In genomic region chr20:57473246-57474042, GRCh38 we compare ENCODE assay signal across 8 cellular contexts. TPM values are rescaled to one million over a fixed set of nuclear protein-coding genes. Genes with fewer than 3 reads are reported as not detected.
A peak's percentile ranks its signal among the peaks of the same experiment; 100 is the strongest.
DNase-seq lines count a peak whose midpoint lies in the region; ATAC-seq and TF ChIP-seq lines count a peak whose summit lies in the region.

No MANE protein-coding gene starts in this region.

- ATAC-seq in GM19395 (IDR thresholded peaks at IDR 0.05; ENCODE audit: unreplicated experiment), result peak; percentile 49
- peak; percentile 41 for ATAC-seq in HG03558 (IDR thresholded peaks at IDR 0.05; ENCODE audit: extremely low read depth, unreplicated experiment)
- ATAC-seq in activated CD8-positive, alpha-beta T cell treated with anti-CD3 and anti-CD28 coated beads for 36 hours, result peak; percentile 93
- peak; percentile 81 to 82 for ATAC-seq in lower lobe of right lung
- ATAC-seq in SK-N-SH treated with all-trans-retinoic acid at 6 μM for 48 hours, result no peak

- no peaks in the 10 kb centered on the region for H3K36me3 Mint-ChIP-seq in activated CD8-positive, alpha-beta T cell treated with anti-CD3 and anti-CD28 coated beads for 36 hours (ENCODE audit: low read depth)

- H3K4me1 ChIP-seq in lower lobe of right lung, result peaks cover 10% of the 10 kb centered on the region

- POLR2A ChIA-PET in activated CD8-positive, alpha-beta T cell treated with anti-CD3 and anti-CD28 coated beads for 36 hours (lab: Charles Lee), result interaction anchor here (0.6 to 3.0 kb wide), 11 partner anchors 8 to 156 kb away, joined by 3 to 18 read pairs (median 4); partner anchors contain the start of gene RBM38

- peaks cover 10% of the 10 kb centered on the region for H3K27me3 ChIP-seq in lower lobe of right lung (ENCODE audit: low read depth)

- intact Hi-C loops in activated CD8-positive, alpha-beta T cell treated with anti-CD3 and anti-CD28 coated beads for 36 hours (cut with micrococcal nuclease), result no loop called here
- intact Hi-C loops in lower lobe of right lung (cut with DNase I), result no loop called here

- CTCF ChIA-PET in activated CD8-positive, alpha-beta T cell treated with anti-CD3 and anti-CD28 coated beads for 36 hours (lab: Charles Lee), result interaction anchor here (0.8 to 4.1 kb wide), 10 partner anchors 9 to 116 kb away, joined by 3 to 26 read pairs (median 4); no protein-coding TSS in a partner anchor

- no peak overlapping the region for H3K4me3 ChIP-seq in lower lobe of right lung

- DNase-seq in GF-D8 (lab: John Stamatoyannopoulos, UW) (peak; percentile 64), lower lobe of right lung (peak; percentile 66), COLO829 (ENCODE audit: low spot score) (no peak), NCI-H2081 treated with DMSO at 0.1 percent for 48 hours (lab: John Stamatoyannopoulos, UW) (no peak)
- DNase-seq in activated CD8-positive, alpha-beta T cell treated with anti-CD3 and anti-CD28 coated beads for 36 hours, result peak; percentile 71

- peak overlapping the region; percentile 49 for H3K27ac Mint-ChIP-seq in activated CD8-positive, alpha-beta T cell treated with anti-CD3 and anti-CD28 coated beads for 36 hours

- H3K27ac ChIP-seq in lower lobe of right lung, result peak overlapping the region; percentile 3

- no peak for TF ChIP-seq CTCF in activated CD8-positive, alpha-beta T cell treated with anti-CD3 and anti-CD28 coated beads for 36 hours (IDR thresholded peaks at IDR 0.05)
- peak; percentile 5 for TF ChIP-seq CTCF in lower lobe of right lung (IDR thresholded peaks at IDR 0.05)

- H3K9me3 ChIP-seq in lower lobe of right lung, result no peaks in the 10 kb centered on the region

- H3K9me3 Mint-ChIP-seq in activated CD8-positive, alpha-beta T cell treated with anti-CD3 and anti-CD28 coated beads for 36 hours, result no peaks in the 10 kb centered on the region

- H3K4me1 Mint-ChIP-seq in activated CD8-positive, alpha-beta T cell treated with anti-CD3 and anti-CD28 coated beads for 36 hours (ENCODE audit: low read depth), result peaks cover 22% of the 10 kb centered on the region

- no peak overlapping the region for H3K4me3 Mint-ChIP-seq in activated CD8-positive, alpha-beta T cell treated with anti-CD3 and anti-CD28 coated beads for 36 hours

- H3K27me3 Mint-ChIP-seq in activated CD8-positive, alpha-beta T cell treated with anti-CD3 and anti-CD28 coated beads for 36 hours, result no peaks in the 10 kb centered on the region

- no peaks in the 10 kb centered on the region for H3K36me3 ChIP-seq in lower lobe of right lung

TF ChIP-seq in SK-N-SH treated with all-trans-retinoic acid at 6 μM for 48 hours, 23 proteins besides CTCF, POLR2A, EP300 and RAD21:
- TF ChIP-seq RARB (CRISPR knock-in tag; IDR thresholded peaks at IDR 0.05) (no peak), POU6F1 (CRISPR knock-in tag; IDR thresholded peaks at IDR 0.05; ENCODE audit: borderline replicate concordance, low read depth) (no peak), ESRRG (CRISPR knock-in tag; IDR thresholded peaks at IDR 0.05) (no peak), ZFP30 (CRISPR knock-in tag; IDR thresholded peaks at IDR 0.05) (no peak), GLIS3 (CRISPR knock-in tag; IDR thresholded peaks at IDR 0.05) (no peak), ZNF70 (CRISPR knock-in tag; IDR thresholded peaks at IDR 0.05) (no peak), ISL1 (CRISPR knock-in tag; IDR thresholded peaks at IDR 0.05) (no peak), TCF4 (CRISPR knock-in tag; IDR thresholded peaks at IDR 0.05; ENCODE audit: borderline replicate concordance) (no peak), TSHZ2 (CRISPR knock-in tag; IDR thresholded peaks at IDR 0.05) (no peak), PPARA (CRISPR knock-in tag; IDR thresholded peaks at IDR 0.05; ENCODE audit: borderline replicate concordance) (no peak), SNAI2 (CRISPR knock-in tag; IDR thresholded peaks at IDR 0.05) (no peak), OSR1 (CRISPR knock-in tag; IDR thresholded peaks at IDR 0.05) (no peak), ZNF8 (CRISPR knock-in tag; IDR thresholded peaks at IDR 0.05) (no peak), PATZ1 (CRISPR knock-in tag; IDR thresholded peaks at IDR 0.05; ENCODE audit: borderline replicate concordance) (no peak), CSRNP3 (CRISPR knock-in tag; IDR thresholded peaks at IDR 0.05) (no peak), CSDC2 (CRISPR knock-in tag; IDR thresholded peaks at IDR 0.05) (no peak), ZNF565 (CRISPR knock-in tag; conservative IDR thresholded peaks at IDR 0.05; ENCODE audit: low read depth) (no peak), ZC3H10 (CRISPR knock-in tag; IDR thresholded peaks at IDR 0.05) (no peak), ARNTL (CRISPR knock-in tag; IDR thresholded peaks at IDR 0.05; ENCODE audit: borderline replicate concordance, low read depth) (no peak), BACH2 (CRISPR knock-in tag; IDR thresholded peaks at IDR 0.05; ENCODE audit: borderline replicate concordance) (no peak)
TF ChIP-seq in SK-N-SH treated with all-trans-retinoic acid at 6 μM for 48 hours: peak in this region for 0.

RNA-seq across cellular contexts. Expression of gene CTCFL, which starts 51.5 kb away (rescaled TPM):
- total RNA-seq in activated CD8-positive, alpha-beta T cell treated with anti-CD3 and anti-CD28 coated beads for 36 hours, result not detected
- total RNA-seq in lower lobe of right lung, result not detected

Comparison
In these comparisons a context has a peak if more than half of its experiments do, and no peak if none do; other contexts are left out.
1. DNase-seq: peak in GF-D8 (single experiment), activated CD8-positive, alpha-beta T cell treated with anti-CD3 and anti-CD28 coated beads for 36 hours (single experiment) and lower lobe of right lung (single experiment); none in COLO829 (single experiment) and NCI-H2081 treated with DMSO at 0.1 percent for 48 hours (single experiment).